ENCODE assay signal across 1 cellular context in the genomic region with DNA sequence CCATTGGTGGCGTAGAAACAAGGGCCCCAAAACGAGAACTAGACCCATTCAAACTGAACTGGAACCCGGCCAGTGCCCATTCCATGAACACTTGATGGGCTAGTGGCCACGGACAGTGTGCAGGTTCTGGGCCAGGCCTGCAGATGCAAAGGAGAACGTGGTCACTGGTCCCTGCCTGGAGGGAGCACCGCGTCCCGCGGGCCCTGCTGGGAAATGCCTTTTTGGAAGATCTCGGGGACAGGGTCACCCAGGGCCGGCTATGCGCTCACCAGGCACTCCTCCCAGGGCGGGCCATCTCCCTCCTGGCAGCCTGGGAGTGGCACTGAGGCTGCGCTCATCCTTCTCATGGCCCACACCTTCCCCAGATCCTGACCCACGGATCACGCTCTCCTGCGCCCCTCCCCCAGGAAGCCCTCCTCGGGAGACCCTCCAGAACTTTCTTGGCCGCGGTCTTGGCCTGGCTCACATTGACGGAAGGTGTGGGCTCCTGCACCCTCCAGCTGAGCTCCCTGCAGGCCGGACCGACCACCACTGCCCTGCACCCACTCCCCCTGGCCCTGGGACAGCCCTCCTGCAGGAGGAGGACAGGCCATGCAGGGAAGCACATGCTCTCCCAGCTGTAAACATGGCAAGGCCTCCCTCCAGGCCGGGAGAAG.
TF ChIP-seq lines count a peak whose summit lies in the region.

No MANE protein-coding gene starts in this region.

TF ChIP-seq in HepG2, 621 proteins besides CTCF, POLR2A, EP300 and RAD21:
- no peak for TF ChIP-seq MLX (CRISPR knock-in tag; IDR thresholded peaks at IDR 0.05)
- TF ChIP-seq, protein P1, sequence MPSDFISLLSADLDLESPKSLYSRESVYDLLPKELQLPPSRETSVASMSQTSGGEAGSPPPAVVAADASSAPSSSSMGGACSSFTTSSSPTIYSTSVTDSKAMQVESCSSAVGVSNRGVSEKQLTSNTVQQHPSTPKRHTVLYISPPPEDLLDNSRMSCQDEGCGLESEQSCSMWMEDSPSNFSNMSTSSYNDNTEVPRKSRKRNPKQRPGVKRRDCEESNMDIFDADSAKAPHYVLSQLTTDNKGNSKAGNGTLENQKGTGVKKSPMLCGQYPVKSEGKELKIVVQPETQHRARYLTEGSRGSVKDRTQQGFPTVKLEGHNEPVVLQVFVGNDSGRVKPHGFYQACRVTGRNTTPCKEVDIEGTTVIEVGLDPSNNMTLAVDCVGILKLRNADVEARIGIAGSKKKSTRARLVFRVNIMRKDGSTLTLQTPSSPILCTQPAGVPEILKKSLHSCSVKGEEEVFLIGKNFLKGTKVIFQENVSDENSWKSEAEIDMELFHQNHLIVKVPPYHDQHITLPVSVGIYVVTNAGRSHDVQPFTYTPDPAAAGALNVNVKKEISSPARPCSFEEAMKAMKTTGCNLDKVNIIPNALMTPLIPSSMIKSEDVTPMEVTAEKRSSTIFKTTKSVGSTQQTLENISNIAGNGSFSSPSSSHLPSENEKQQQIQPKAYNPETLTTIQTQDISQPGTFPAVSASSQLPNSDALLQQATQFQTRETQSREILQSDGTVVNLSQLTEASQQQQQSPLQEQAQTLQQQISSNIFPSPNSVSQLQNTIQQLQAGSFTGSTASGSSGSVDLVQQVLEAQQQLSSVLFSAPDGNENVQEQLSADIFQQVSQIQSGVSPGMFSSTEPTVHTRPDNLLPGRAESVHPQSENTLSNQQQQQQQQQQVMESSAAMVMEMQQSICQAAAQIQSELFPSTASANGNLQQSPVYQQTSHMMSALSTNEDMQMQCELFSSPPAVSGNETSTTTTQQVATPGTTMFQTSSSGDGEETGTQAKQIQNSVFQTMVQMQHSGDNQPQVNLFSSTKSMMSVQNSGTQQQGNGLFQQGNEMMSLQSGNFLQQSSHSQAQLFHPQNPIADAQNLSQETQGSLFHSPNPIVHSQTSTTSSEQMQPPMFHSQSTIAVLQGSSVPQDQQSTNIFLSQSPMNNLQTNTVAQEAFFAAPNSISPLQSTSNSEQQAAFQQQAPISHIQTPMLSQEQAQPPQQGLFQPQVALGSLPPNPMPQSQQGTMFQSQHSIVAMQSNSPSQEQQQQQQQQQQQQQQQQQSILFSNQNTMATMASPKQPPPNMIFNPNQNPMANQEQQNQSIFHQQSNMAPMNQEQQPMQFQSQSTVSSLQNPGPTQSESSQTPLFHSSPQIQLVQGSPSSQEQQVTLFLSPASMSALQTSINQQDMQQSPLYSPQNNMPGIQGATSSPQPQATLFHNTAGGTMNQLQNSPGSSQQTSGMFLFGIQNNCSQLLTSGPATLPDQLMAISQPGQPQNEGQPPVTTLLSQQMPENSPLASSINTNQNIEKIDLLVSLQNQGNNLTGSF (CRISPR knock-in tag; IDR thresholded peaks at IDR 0.05), result no peak
- TF ChIP-seq, protein P2, sequence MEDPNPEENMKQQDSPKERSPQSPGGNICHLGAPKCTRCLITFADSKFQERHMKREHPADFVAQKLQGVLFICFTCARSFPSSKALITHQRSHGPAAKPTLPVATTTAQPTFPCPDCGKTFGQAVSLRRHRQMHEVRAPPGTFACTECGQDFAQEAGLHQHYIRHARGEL (CRISPR knock-in tag; IDR thresholded peaks at IDR 0.05), result no peak
- TF ChIP-seq, protein P3, sequence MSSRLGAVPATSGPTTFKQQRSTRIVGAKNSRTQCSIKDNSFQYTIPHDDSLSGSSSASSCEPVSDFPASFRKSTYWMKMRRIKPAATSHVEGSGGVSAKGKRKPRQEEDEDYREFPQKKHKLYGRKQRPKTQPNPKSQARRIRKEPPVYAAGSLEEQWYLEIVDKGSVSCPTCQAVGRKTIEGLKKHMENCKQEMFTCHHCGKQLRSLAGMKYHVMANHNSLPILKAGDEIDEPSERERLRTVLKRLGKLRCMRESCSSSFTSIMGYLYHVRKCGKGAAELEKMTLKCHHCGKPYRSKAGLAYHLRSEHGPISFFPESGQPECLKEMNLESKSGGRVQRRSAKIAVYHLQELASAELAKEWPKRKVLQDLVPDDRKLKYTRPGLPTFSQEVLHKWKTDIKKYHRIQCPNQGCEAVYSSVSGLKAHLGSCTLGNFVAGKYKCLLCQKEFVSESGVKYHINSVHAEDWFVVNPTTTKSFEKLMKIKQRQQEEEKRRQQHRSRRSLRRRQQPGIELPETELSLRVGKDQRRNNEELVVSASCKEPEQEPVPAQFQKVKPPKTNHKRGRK (CRISPR knock-in tag; IDR thresholded peaks at IDR 0.05), result no peak
- no peak for TF ChIP-seq ZMAT3 (CRISPR knock-in tag; conservative IDR thresholded peaks at IDR 0.05)
- no peak for TF ChIP-seq KLF12 (CRISPR knock-in tag; IDR thresholded peaks at IDR 0.05; ENCODE audit: borderline replicate concordance)
- TF ChIP-seq MEIS1 (CRISPR knock-in tag; IDR thresholded peaks at IDR 0.05; ENCODE audit: borderline replicate concordance), result no peak
- no peak for TF ChIP-seq NFE2L2 (IDR thresholded peaks at IDR 0.05; ENCODE audit: low read length)
- TF ChIP-seq, protein P4, sequence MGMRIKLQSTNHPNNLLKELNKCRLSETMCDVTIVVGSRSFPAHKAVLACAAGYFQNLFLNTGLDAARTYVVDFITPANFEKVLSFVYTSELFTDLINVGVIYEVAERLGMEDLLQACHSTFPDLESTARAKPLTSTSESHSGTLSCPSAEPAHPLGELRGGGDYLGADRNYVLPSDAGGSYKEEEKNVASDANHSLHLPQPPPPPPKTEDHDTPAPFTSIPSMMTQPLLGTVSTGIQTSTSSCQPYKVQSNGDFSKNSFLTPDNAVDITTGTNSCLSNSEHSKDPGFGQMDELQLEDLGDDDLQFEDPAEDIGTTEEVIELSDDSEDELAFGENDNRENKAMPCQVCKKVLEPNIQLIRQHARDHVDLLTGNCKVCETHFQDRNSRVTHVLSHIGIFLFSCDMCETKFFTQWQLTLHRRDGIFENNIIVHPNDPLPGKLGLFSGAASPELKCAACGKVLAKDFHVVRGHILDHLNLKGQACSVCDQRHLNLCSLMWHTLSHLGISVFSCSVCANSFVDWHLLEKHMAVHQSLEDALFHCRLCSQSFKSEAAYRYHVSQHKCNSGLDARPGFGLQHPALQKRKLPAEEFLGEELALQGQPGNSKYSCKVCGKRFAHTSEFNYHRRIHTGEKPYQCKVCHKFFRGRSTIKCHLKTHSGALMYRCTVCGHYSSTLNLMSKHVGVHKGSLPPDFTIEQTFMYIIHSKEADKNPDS (CRISPR knock-in tag; IDR thresholded peaks at IDR 0.05), result no peak
- TF ChIP-seq ZNF263 (CRISPR knock-in tag; IDR thresholded peaks at IDR 0.05), result 0 out of 2 replicates have a peak, but pooled peaks have one; percentile 39
- peak; percentile 39; the same call in 1 of the 2 replicates for TF ChIP-seq ZFX (CRISPR knock-in tag; IDR thresholded peaks at IDR 0.05; ENCODE audit: low read depth)
- TF ChIP-seq, protein P5, sequence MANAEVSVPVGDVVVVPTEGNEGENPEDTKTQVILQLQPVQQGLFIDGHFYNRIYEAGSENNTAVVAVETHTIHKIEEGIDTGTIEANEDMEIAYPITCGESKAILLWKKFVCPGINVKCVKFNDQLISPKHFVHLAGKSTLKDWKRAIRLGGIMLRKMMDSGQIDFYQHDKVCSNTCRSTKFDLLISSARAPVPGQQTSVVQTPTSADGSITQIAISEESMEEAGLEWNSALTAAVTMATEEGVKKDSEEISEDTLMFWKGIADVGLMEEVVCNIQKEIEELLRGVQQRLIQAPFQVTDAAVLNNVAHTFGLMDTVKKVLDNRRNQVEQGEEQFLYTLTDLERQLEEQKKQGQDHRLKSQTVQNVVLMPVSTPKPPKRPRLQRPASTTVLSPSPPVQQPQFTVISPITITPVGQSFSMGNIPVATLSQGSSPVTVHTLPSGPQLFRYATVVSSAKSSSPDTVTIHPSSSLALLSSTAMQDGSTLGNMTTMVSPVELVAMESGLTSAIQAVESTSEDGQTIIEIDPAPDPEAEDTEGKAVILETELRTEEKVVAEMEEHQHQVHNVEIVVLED (CRISPR knock-in tag; IDR thresholded peaks at IDR 0.05; ENCODE audit: borderline replicate concordance), result no peak
- no peak for TF ChIP-seq ZNF335 (CRISPR knock-in tag; IDR thresholded peaks at IDR 0.05)
- no peak for TF ChIP-seq NFATC3 (CRISPR knock-in tag; IDR thresholded peaks at IDR 0.05)
- TF ChIP-seq DR1 (CRISPR knock-in tag; IDR thresholded peaks at IDR 0.05), result no peak
- TF ChIP-seq KAT7 (CRISPR knock-in tag; IDR thresholded peaks at IDR 0.05; ENCODE audit: borderline replicate concordance), result no peak
- no peak for TF ChIP-seq ZNF142 (CRISPR knock-in tag; IDR thresholded peaks at IDR 0.05)
- TF ChIP-seq RXRB (CRISPR knock-in tag; IDR thresholded peaks at IDR 0.05; ENCODE audit: borderline replicate concordance), result no peak
- peak; percentile 44; the same call in 1 of the 2 replicates for TF ChIP-seq ZNF687 (CRISPR knock-in tag; IDR thresholded peaks at IDR 0.05)
- TF ChIP-seq DRAP1 (CRISPR knock-in tag; IDR thresholded peaks at IDR 0.05), result no peak
